Comparison of ENCODE assay signal across 10 cellular contexts in the genomic region with DNA sequence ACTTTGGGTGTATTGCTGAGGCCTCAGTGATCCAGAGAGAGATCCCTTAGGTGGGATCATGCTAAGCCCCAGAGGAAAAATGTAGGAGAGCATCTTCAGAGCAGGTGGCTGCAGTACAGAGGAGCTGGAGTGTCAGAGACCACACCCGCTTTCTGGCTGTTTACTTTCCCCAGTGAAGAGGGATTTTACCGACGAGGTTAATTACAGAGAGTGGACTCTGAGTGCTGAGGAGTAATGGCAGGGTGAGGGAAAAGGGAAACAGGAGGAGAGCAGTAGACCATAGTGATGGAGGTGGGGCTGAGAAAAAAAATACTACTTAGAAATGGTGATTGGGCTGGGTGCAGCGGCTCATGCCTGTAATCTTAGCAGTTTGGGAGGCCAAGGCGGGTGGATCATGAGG. TPM values are rescaled to one million over a fixed set of nuclear protein-coding genes. Genes with fewer than 3 reads are reported as not detected.
A peak's percentile ranks its signal among the peaks of the same experiment; 100 is the strongest.
DNase-seq lines count a peak whose midpoint lies in the region; ATAC-seq, FAIRE-seq and TF ChIP-seq lines count a peak whose summit lies in the region.
"Had no signal": no experiment of that assay in that cellular context is flagged by ENCODE, and none has a peak within 500 bp of the region (broad histone marks: within the 10 kb centered on the region; RNA-seq: fewer than 3 reads in every experiment).

No MANE protein-coding gene starts in this region.

- H3K36me3 ChIP-seq in HAP-1 (replicated peaks): no peaks in the 10 kb centered on the region

- H3K9me3 Mint-ChIP-seq in activated CD4-positive, alpha-beta T cell treated with anti-CD3 and anti-CD28 coated beads for 36 hours (ENCODE audit: low read depth): no peaks in the 10 kb centered on the region
- H3K9me3 Mint-ChIP-seq in activated B cell treated with CpG ODN at 0.5 μM for 24 hours (no peaks in the 10 kb centered on the region), progenitor cell of endocrine pancreas (ENCODE audit: low read depth) (no peaks in the 10 kb centered on the region)

- peak overlapping the region; percentile 84 for H3K27ac Mint-ChIP-seq in activated CD4-positive, alpha-beta T cell treated with anti-CD3 and anti-CD28 coated beads for 36 hours
- H3K27ac Mint-ChIP-seq in activated B cell treated with CpG ODN at 0.5 μM for 24 hours: peak overlapping the region; percentile 73
- H3K27ac Mint-ChIP-seq in progenitor cell of endocrine pancreas: peak overlapping the region; percentile 3

- H3K4me1 ChIP-seq in HAP-1: no peaks in the 10 kb centered on the region

- POLR2A ChIA-PET in activated CD4-positive, alpha-beta T cell treated with anti-CD3 and anti-CD28 coated beads for 36 hours (lab: Charles Lee): no interaction called here
- POLR2A ChIA-PET in activated B cell treated with CpG ODN at 0.5 μM for 24 hours (lab: Charles Lee): interaction anchor here (0.6 to 1.3 kb wide), 4 partner anchors 43 to 1594 kb away, joined by 3 to 21 read pairs (median 4); partner anchors contain the start of gene HBP1

- no peak for DNase-seq in activated CD4-positive, alpha-beta T cell treated with anti-CD3 and anti-CD28 coated beads for 36 hours
- DNase-seq in activated CD4-positive, alpha-beta T cell treated with anti-CD3 and anti-CD28 coated beads for 4 hours: no peak
- peak; percentile 83 for DNase-seq in NCI-H146 (lab: John Stamatoyannopoulos, UW)
- no peak for DNase-seq in activated B cell treated with CpG ODN at 0.5 μM for 24 hours
- no peak for DNase-seq in progenitor cell of endocrine pancreas (ENCODE audit: low spot score, unreplicated experiment)
- DNase-seq in HAP-1 (ENCODE audit: low spot score in 2 of 2): no peak
- no peak for DNase-seq in urothelium cell line (ENCODE audit: low spot score)
- DNase-seq: GDM1, T-helper 9 cell had no signal

- peak overlapping the region; percentile 23 for H3K4me3 Mint-ChIP-seq in activated CD4-positive, alpha-beta T cell treated with anti-CD3 and anti-CD28 coated beads for 36 hours
- H3K4me3 Mint-ChIP-seq in activated B cell treated with CpG ODN at 0.5 μM for 24 hours (peak overlapping the region; percentile 71), progenitor cell of endocrine pancreas (ENCODE audit: low read depth) (no peak overlapping the region)

- H3K4me1 Mint-ChIP-seq in activated CD4-positive, alpha-beta T cell treated with anti-CD3 and anti-CD28 coated beads for 36 hours: peaks cover 20% of the 10 kb centered on the region
- H3K4me1 Mint-ChIP-seq in activated B cell treated with CpG ODN at 0.5 μM for 24 hours (peaks cover 16% of the 10 kb centered on the region), progenitor cell of endocrine pancreas (ENCODE audit: low read depth) (peaks cover 10% of the 10 kb centered on the region)

- in situ Hi-C loops in HAP-1 (cut with MboI; ENCODE audit: low sequenced_read_pairs): no loop called here

- intact Hi-C loops in activated CD4-positive, alpha-beta T cell treated with anti-CD3 and anti-CD28 coated beads for 36 hours (cut with DNase I, micrococcal nuclease): no loop called here
- intact Hi-C loops in activated B cell treated with CpG ODN at 0.5 μM for 24 hours (cut with micrococcal nuclease): loop anchor here (5.0 kb wide), 1 partner anchor 78 kb away; no protein-coding TSS in a partner anchor

- no peak for ATAC-seq in activated CD4-positive, alpha-beta T cell treated with anti-CD3 and anti-CD28 coated beads for 36 hours
- ATAC-seq in activated B cell treated with CpG ODN at 0.5 μM for 24 hours (ENCODE audit: low read depth) (no peak), HG03097 (IDR thresholded peaks at IDR 0.05; ENCODE audit: low FRiP score, unreplicated experiment) (no peak)

- CTCF ChIA-PET in activated CD4-positive, alpha-beta T cell treated with anti-CD3 and anti-CD28 coated beads for 36 hours (lab: Charles Lee): interaction anchor here (1.2 kb wide), 1 partner anchor 21 kb away, joined by 3 read pairs; no protein-coding TSS in a partner anchor
- CTCF ChIA-PET in activated B cell treated with CpG ODN at 0.5 μM for 24 hours (lab: Charles Lee): no interaction called here

- TF ChIP-seq CTCF in activated B cell treated with CpG ODN at 0.5 μM for 24 hours (IDR thresholded peaks at IDR 0.05) (no peak), progenitor cell of endocrine pancreas (IDR thresholded peaks at IDR 0.05; ENCODE audit: unreplicated experiment) (no peak)

- H3K4me3 ChIP-seq in HAP-1: no peak overlapping the region

- no peaks in the 10 kb centered on the region for H3K36me3 Mint-ChIP-seq in activated CD4-positive, alpha-beta T cell treated with anti-CD3 and anti-CD28 coated beads for 36 hours (ENCODE audit: low read depth)
- H3K36me3 Mint-ChIP-seq in activated B cell treated with CpG ODN at 0.5 μM for 24 hours (ENCODE audit: low read depth): peaks cover 2% of the 10 kb centered on the region
- H3K36me3 Mint-ChIP-seq in progenitor cell of endocrine pancreas (ENCODE audit: insufficient read depth): no peaks in the 10 kb centered on the region

- H3K9me3 ChIP-seq in HAP-1: no peaks in the 10 kb centered on the region

- no peaks in the 10 kb centered on the region for H3K27me3 Mint-ChIP-seq in activated CD4-positive, alpha-beta T cell treated with anti-CD3 and anti-CD28 coated beads for 36 hours
- no peaks in the 10 kb centered on the region for H3K27me3 Mint-ChIP-seq in activated B cell treated with CpG ODN at 0.5 μM for 24 hours
- no peaks in the 10 kb centered on the region for H3K27me3 Mint-ChIP-seq in progenitor cell of endocrine pancreas

- FAIRE-seq in urothelium cell line (lab: Jason Lieb, UNC): no peak

- no peaks in the 10 kb centered on the region for H3K27me3 ChIP-seq in HAP-1 (ENCODE audit: low read depth)

RNA-seq across cellular contexts. Expression of gene HBP1, which starts 43.3 kb away (rescaled TPM):
- total RNA-seq in activated CD4-positive, alpha-beta T cell treated with anti-CD3 and anti-CD28 coated beads for 36 hours: 10 to 100 TPM; 17.8 to 25.4 TPM
- 53.6 and 59.9 TPM in 2 replicates for total RNA-seq in activated B cell treated with CpG ODN at 0.5 μM for 24 hours
- total RNA-seq in progenitor cell of endocrine pancreas: 52.5 and 53.0 TPM in 2 replicates

Comparison
In these comparisons a context has a peak if more than half of its experiments do, and no peak if none do; other contexts are left out.
1. H3K27ac Mint-ChIP-seq: peak in every context shown above with its lines; median percentile 84 in activated CD4-positive, alpha-beta T cell treated with anti-CD3 and anti-CD28 coated beads for 36 hours; 73 in activated B cell treated with CpG ODN at 0.5 μM for 24 hours; 3 in progenitor cell of endocrine pancreas.